ENCODE assay signal across 14 cellular contexts in genomic region chr16:85037050-85037410, GRCh38. TPM values are rescaled to one million over a fixed set of nuclear protein-coding genes. Genes with fewer than 3 reads are reported as not detected.
DNase-seq lines count a peak whose midpoint lies in the region; ATAC-seq and TF ChIP-seq lines count a peak whose summit lies in the region.
"Had no signal": no experiment of that assay in that cellular context is flagged by ENCODE, and none has a peak within 500 bp of the region (broad histone marks: within the 10 kb centered on the region; RNA-seq: fewer than 3 reads in every experiment).

No MANE protein-coding gene starts in this region.

- peaks cover 47% of the 10 kb centered on the region for H3K4me1 Mint-ChIP-seq in brain
- H3K4me1 Mint-ChIP-seq in stimulated activated naive B cell treated with anti-CD40 and anti-IgM and Interleukin-4, amounts not matched to agents 10 μg/mL and 1 μg/mL and 100 μg/mL, for 72 hours: peaks cover 3 to 5% of the 10 kb centered on the region in 2 donors

- peaks cover 25% of the 10 kb centered on the region for H3K36me3 Mint-ChIP-seq in brain
- H3K36me3 Mint-ChIP-seq in stimulated activated naive B cell treated with anti-CD40 and anti-IgM and Interleukin-4, amounts not matched to agents 10 μg/mL and 1 μg/mL and 100 μg/mL, for 72 hours: peaks cover 0 to 2% of the 10 kb centered on the region in 2 donors

- H3K27ac ChIP-seq in AG04450 (ENCODE audit: low read depth, low read length): peak overlapping the region; percentile 31
- H3K27ac ChIP-seq in coronary artery: no peak overlapping the region
- H3K27ac ChIP-seq: lower lobe of right lung, thoracic aorta had no signal

- no peaks in the 10 kb centered on the region for H3K27me3 Mint-ChIP-seq in brain
- no peaks in the 10 kb centered on the region for H3K27me3 Mint-ChIP-seq in stimulated activated naive B cell treated with anti-CD40 and anti-IgM and Interleukin-4, amounts not matched to agents 10 μg/mL and 1 μg/mL and 100 μg/mL, for 72 hours
- H3K27me3 Mint-ChIP-seq: CD4-positive, alpha-beta T cell had no signal

- H3K9me3 Mint-ChIP-seq in brain: no peaks in the 10 kb centered on the region
- H3K9me3 Mint-ChIP-seq in stimulated activated naive B cell treated with anti-CD40 and anti-IgM and Interleukin-4, amounts not matched to agents 10 μg/mL and 1 μg/mL and 100 μg/mL, for 72 hours: no peaks in the 10 kb centered on the region
- H3K9me3 Mint-ChIP-seq: CD4-positive, alpha-beta T cell; T-helper 1 cell treated with Interleukin-12 subunit alpha and Interleukin-12 subunit beta and Interleukin-4 antibody, amounts not matched to agents 30 μg/mL and 1 μg/mL, for 36 hours had no signal

- H3K27me3 ChIP-seq in AG04450 (ENCODE audit: control insufficient read depth, insufficient read depth, low read length): no peaks in the 10 kb centered on the region

- CTCF ChIA-PET in AG04450 (lab: Charles Lee): no interaction called here

- H3K9me3 ChIP-seq in AG04450 (ENCODE audit: control insufficient read depth, insufficient read depth, low read length): no peaks in the 10 kb centered on the region
- H3K9me3 ChIP-seq: lower lobe of right lung, thoracic aorta had no signal

- ATAC-seq in GM18909 (IDR thresholded peaks at IDR 0.05; ENCODE audit: poor library complexity, unreplicated experiment): no peak
- ATAC-seq in stimulated activated naive B cell treated with anti-CD40 and anti-IgM and Interleukin-4, amounts not matched to agents 10 μg/mL and 1 μg/mL and 100 μg/mL, for 72 hours (replicated peaks): no peak
- ATAC-seq: lower lobe of right lung had no signal

- H3K27ac Mint-ChIP-seq in brain: peak overlapping the region in 3 of 5 experiments; percentile 20 to 91 (median 85)
- no peak overlapping the region for H3K27ac Mint-ChIP-seq in stimulated activated naive B cell treated with anti-CD40 and anti-IgM and Interleukin-4, amounts not matched to agents 10 μg/mL and 1 μg/mL and 100 μg/mL, for 72 hours
- H3K27ac Mint-ChIP-seq: CD4-positive, alpha-beta T cell; T-helper 1 cell treated with Interleukin-12 subunit alpha and Interleukin-12 subunit beta and Interleukin-4 antibody, amounts not matched to agents 30 μg/mL and 1 μg/mL, for 36 hours had no signal

- POLR2A ChIA-PET in AG04450 (lab: Yijun Ruan, JAX): no interaction called here

- in situ Hi-C loops in GM13977 (cut with MboI; ENCODE audit: low pct_unique_long_range_greater_than_20kb, low sequenced_read_pairs, unreplicated experiment): no loop called here

- DNase-seq in AG04450 (ENCODE audit: low read depth, low spot score): peak; percentile 36
- peak; percentile 86 for DNase-seq in HPDE6-E6E7 (ENCODE audit: extremely low spot score)
- DNase-seq in kidney tubule cell (ENCODE audit: low spot score): peak; percentile 77
- DNase-seq in coronary artery (ENCODE audit: low spot score): no peak
- no peak for DNase-seq in GM13977 (ENCODE audit: low spot score)
- DNase-seq in stimulated activated naive B cell treated with anti-CD40 and anti-IgM and Interleukin-4, amounts not matched to agents 10 μg/mL and 1 μg/mL and 100 μg/mL, for 72 hours: no peak
- DNase-seq: activated effector memory CD4-positive, alpha-beta T cell treated with Interleukin-2 at 50 U/mL for 16 hours; CD4-positive, alpha-beta T cell; lower lobe of right lung; NCI-H2029 treated with DMSO at 0.1 percent for 48 hours had no signal

- TF ChIP-seq CTCF in AG04450 (IDR thresholded peaks at IDR 0.05; ENCODE audit: low read depth, low read length): no peak
- no peak for TF ChIP-seq CTCF in brain (conservative IDR thresholded peaks at IDR 0.05)
- TF ChIP-seq CTCF in coronary artery (IDR thresholded peaks at IDR 0.05): no peak
- no peak for TF ChIP-seq CTCF in GM13977 (IDR thresholded peaks at IDR 0.05; ENCODE audit: extremely low read depth, insufficient read depth, missing control alignments)

- no peak overlapping the region for H3K4me3 Mint-ChIP-seq in brain
- H3K4me3 Mint-ChIP-seq in stimulated activated naive B cell treated with anti-CD40 and anti-IgM and Interleukin-4, amounts not matched to agents 10 μg/mL and 1 μg/mL and 100 μg/mL, for 72 hours: no peak overlapping the region
- H3K4me3 Mint-ChIP-seq: CD4-positive, alpha-beta T cell; T-helper 1 cell treated with Interleukin-12 subunit alpha and Interleukin-12 subunit beta and Interleukin-4 antibody, amounts not matched to agents 30 μg/mL and 1 μg/mL, for 36 hours had no signal

- H3K4me3 ChIP-seq in AG04450 (ENCODE audit: low read depth, low read length) (no peak overlapping the region), coronary artery (no peak overlapping the region)
- H3K4me3 ChIP-seq: lower lobe of right lung, thoracic aorta had no signal

RNA-seq across cellular contexts. Expression of gene KIAA0513, which starts 9.4 kb away (rescaled TPM):
- polyA plus RNA-seq in AG04450 (2011; rRNA removed) (10.0 and 10.1 TPM in 2 replicates), brain (ENCODE audit: insufficient read depth, low read depth, low replicate concordance) (18.2 TPM)
- 26.9 and 30.0 TPM in 2 replicates for polyA minus RNA-seq in AG04450 (2011; rRNA and poly(A)+ RNA removed)

RNA-seq across cellular contexts. Expression of gene ZDHHC7, which starts 25.7 kb away (rescaled TPM):
- polyA plus RNA-seq in AG04450 (2011; rRNA removed): 136 and 150 TPM in 2 replicates
- 117 and 131 TPM in 2 replicates for polyA minus RNA-seq in AG04450 (2011; rRNA and poly(A)+ RNA removed)
- polyA plus RNA-seq in brain (ENCODE audit: insufficient read depth, low read depth, low replicate concordance): 18.0 TPM

Comparison
In these comparisons a context has a peak if more than half of its experiments do, and no peak if none do; other contexts are left out.
1. DNase-seq: peak in AG04450 (single experiment), HPDE6-E6E7 (single experiment) and kidney tubule cell (single experiment); none in coronary artery (single experiment), GM13977 (single experiment) and stimulated activated naive B cell treated with anti-CD40 and anti-IgM and Interleukin-4, amounts not matched to agents 10 μg/mL and 1 μg/mL and 100 μg/mL, for 72 hours (single experiment).